Comparison of ENCODE assay signal across 12 cellular contexts in genomic region chr6:77456531-77457248, GRCh38. TPM values are rescaled to one million over a fixed set of nuclear protein-coding genes. Genes with fewer than 3 reads are reported as not detected.
A peak's percentile ranks its signal among the peaks of the same experiment; 100 is the strongest.
DNase-seq lines count a peak whose midpoint lies in the region; ATAC-seq, FAIRE-seq and TF ChIP-seq lines count a peak whose summit lies in the region.
"Had no signal": no experiment of that assay in that cellular context is flagged by ENCODE, and none has a peak within 500 bp of the region (broad histone marks: within the 10 kb centered on the region; RNA-seq: fewer than 3 reads in every experiment).

No MANE protein-coding gene starts in this region.

- no peak overlapping the region for H3K4me3 ChIP-seq in BJ (ENCODE audit: low read depth, low read length)
- H3K4me3 ChIP-seq in HepG2 (replicated peaks in 1 of 3; ENCODE audit: insufficient read depth in 1 of 3, low read depth in 2 of 3, low read length in 3 of 3): no peak overlapping the region
- no peak overlapping the region for H3K4me3 ChIP-seq in GM23338

- BruUV-seq in HepG2 (replicated peaks; lab: Mats Ljungman, UMichigan): no TSS peak

- H3K79me2 ChIP-seq in HepG2 (ENCODE audit: insufficient read depth, low read length): no peaks in the 10 kb centered on the region
- no peaks in the 10 kb centered on the region for H3K79me2 ChIP-seq in GM23338 (replicated peaks; ENCODE audit: insufficient read depth)

- H3K36me3 Mint-ChIP-seq in GM23338 (ENCODE audit: low read depth): no peaks in the 10 kb centered on the region

- no peak overlapping the region for H3K4me2 ChIP-seq in HepG2 (ENCODE audit: low read depth, low read length)
- H3K4me2 ChIP-seq in GM23338: no peak overlapping the region

- no peaks in the 10 kb centered on the region for H3K9me3 ChIP-seq in HepG2 (ENCODE audit: low read length)

- no peak for TF ChIP-seq POLR2A in HepG2 (IDR thresholded peaks at IDR 0.05; ENCODE audit: insufficient read depth in 1 of 2, low read depth in 2 of 2, low read length in 2 of 2)

- H3K9me2 ChIP-seq in GM23338 (ENCODE audit: insufficient read depth): no peaks in the 10 kb centered on the region

- H3K9me3 Mint-ChIP-seq in GM23338: no peaks in the 10 kb centered on the region

- H4K20me1 ChIP-seq in HepG2 (ENCODE audit: insufficient read depth, low read length) (no peaks in the 10 kb centered on the region), GM23338 (replicated peaks; ENCODE audit: insufficient read depth) (no peaks in the 10 kb centered on the region)

- H3K27me3 Mint-ChIP-seq in GM23338 (ENCODE audit: insufficient read depth, low read depth, poor library complexity): peaks cover 4% of the 10 kb centered on the region

- CTCF ChIA-PET in BJ (lab: Yijun Ruan, JAX) (interaction anchor here (0.8 to 2.1 kb wide), 9 partner anchors 8 to 1564 kb away, joined by 3 to 12 read pairs (median 3); no protein-coding TSS in a partner anchor), HepG2 (lab: Yijun Ruan, JAX; ENCODE audit: low intra/inter-chr PET ratio, low total read pairs) (interaction anchor here (0.8 to 1.7 kb wide), 3 partner anchors 1522 to 1525 kb away, joined by 3 to 7 read pairs (median 3); no protein-coding TSS in a partner anchor)

- H3K4me3 Mint-ChIP-seq in GM23338: no peak overlapping the region

- H3K36me3 ChIP-seq in BJ (ENCODE audit: control insufficient read depth, insufficient read depth, low read length) (no peaks in the 10 kb centered on the region), HepG2 (replicated peaks in 1 of 2; ENCODE audit: control insufficient read depth in 1 of 2, insufficient read depth in 2 of 2, low read length in 2 of 2) (no peaks in the 10 kb centered on the region), GM23338 (ENCODE audit: insufficient read depth) (no peaks in the 10 kb centered on the region)

- no peak for FAIRE-seq in HepG2 (lab: Jason Lieb, UNC)

- H3K4me1 Mint-ChIP-seq in GM23338: peaks cover 41% of the 10 kb centered on the region

- no peaks in the 10 kb centered on the region for H3F3A ChIP-seq in GM23338 (replicated peaks; ENCODE audit: low read depth)

- H3K4me1 ChIP-seq in HepG2 (ENCODE audit: insufficient read depth, low read length) (no peaks in the 10 kb centered on the region), GM23338 (ENCODE audit: insufficient read depth) (peaks cover 49% of the 10 kb centered on the region)

- POLR2A ChIA-PET in BJ (lab: Charles Lee) (interaction anchor here (0.5 kb wide), 1 partner anchor 572 kb away, joined by 4 read pairs; no protein-coding TSS in a partner anchor), HepG2 (lab: Yijun Ruan, JAX) (no interaction called here)

- H3K27ac Mint-ChIP-seq in GM23338: no peak overlapping the region

- no peak overlapping the region for H2AFZ ChIP-seq in HepG2 (ENCODE audit: low read length)
- no peak overlapping the region; the same call in 1 of the 2 replicates for H2AFZ ChIP-seq in GM23338

- H3K27me3 ChIP-seq in BJ (ENCODE audit: control insufficient read depth, insufficient read depth, low read length) (0 out of 2 replicates have a peak, but pooled peaks cover under 1% of the 10 kb centered on the region), HepG2 (ENCODE audit: control insufficient read depth in 1 of 2, insufficient read depth in 2 of 2, low read length in 2 of 2) (no peaks in the 10 kb centered on the region), GM23338 (ENCODE audit: insufficient read depth) (peaks cover 9% of the 10 kb centered on the region)

- DNase-seq in BJ (ENCODE audit: low read depth) (peak; percentile 97), NCI-H226 (peak; percentile 93), dermis microvascular lymphatic vessel endothelial cell (ENCODE audit: low read depth in 2 of 2) (peak; percentile 81 to 93), HepG2 (ENCODE audit: low spot score) (peak; percentile 12), NCI-H1105 treated with DMSO at 0.1 percent for 48 hours (lab: John Stamatoyannopoulos, UW) (no peak), NCI-H187 (lab: John Stamatoyannopoulos, UW) (no peak), GM23338 (ENCODE audit: low spot score) (no peak)
- DNase-seq: activated CD8-positive, alpha-beta memory T cell treated with anti-CD3 and anti-CD28 coated beads, Interleukin-2, amount 50 U/mL, for 4 hours; DND-41; stimulated activated naive CD8-positive, alpha-beta T cell treated with anti-CD3 and anti-CD28 coated beads, Interleukin-15, Interleukin-2, amounts not matched to agents 100 U/mL and 50 U/mL, for 24 hours had no signal

- ATAC-seq in HepG2 (no peak), HG02798 (IDR thresholded peaks at IDR 0.05; ENCODE audit: poor library complexity, unreplicated experiment) (no peak), GM23338 (no peak)
- ATAC-seq: stimulated activated naive CD8-positive, alpha-beta T cell treated with anti-CD3 and anti-CD28 coated beads, Interleukin-15, Interleukin-2, amounts not matched to agents 100 U/mL and 50 U/mL, for 24 hours had no signal

- TF ChIP-seq EP300 in HepG2 (IDR thresholded peaks at IDR 0.05; ENCODE audit: low read depth in 2 of 2, low read length in 2 of 2): no peak
- TF ChIP-seq EP300 in HepG2 (CRISPR knock-in tag; IDR thresholded peaks at IDR 0.05; ENCODE audit: borderline replicate concordance): no peak

- in situ Hi-C loops in HepG2 (cut with HindIII; ENCODE audit: extremely low pct_ligation_motif_present, low pct_unique_long_range_greater_than_20kb): loop anchor here (5.0 kb wide), 1 partner anchor 1524 kb away; no protein-coding TSS in a partner anchor

- H3K27ac ChIP-seq in HepG2 (ENCODE audit: extremely low read length, insufficient read depth, low read length): no peak overlapping the region
- no peak overlapping the region for H3K27ac ChIP-seq in GM23338 (ENCODE audit: low read depth)
- H3K27ac ChIP-seq: HL-60 had no signal

- no peak for TF ChIP-seq RAD21 in HepG2 (CRISPR knock-in tag; IDR thresholded peaks at IDR 0.05)

- 13% methylated on average over 5 of the region's 5 CpGs for WGBS in HepG2 (ENCODE audit: low lambda C conversion rate)

- no peak overlapping the region for H3K9ac ChIP-seq in HepG2 (ENCODE audit: insufficient read depth, low read depth, low read length)

- TF ChIP-seq CTCF in BJ (IDR thresholded peaks at IDR 0.05; ENCODE audit: insufficient read depth, low read depth, low read length) (no peak), HepG2 (CRISPR knock-in tag; IDR thresholded peaks at IDR 0.05) (no peak), GM23338 (conservative IDR thresholded peaks at IDR 0.05; ENCODE audit: low read depth in 2 of 2) (no peak)

- intact Hi-C loops in HepG2 (cut with micrococcal nuclease; ENCODE audit: unreplicated experiment): loop anchor here (1.0 to 10.0 kb wide), 3 partner anchors 284 to 1562 kb away; no protein-coding TSS in a partner anchor

TF ChIP-seq in HepG2, 621 proteins besides CTCF, POLR2A, EP300 and RAD21 (continues in another document):
- TF ChIP-seq ZFAT (CRISPR knock-in tag; conservative IDR thresholded peaks at IDR 0.05) (no peak), RXRA (CRISPR knock-in tag; IDR thresholded peaks at IDR 0.05) (no peak), SRF (IDR thresholded peaks at IDR 0.05; ENCODE audit: low read depth, low read length) (no peak)

TF ChIP-seq in GM23338, 12 proteins besides CTCF, POLR2A, EP300 and RAD21:
- no peak for TF ChIP-seq POLR2AphosphoS5 (IDR thresholded peaks at IDR 0.05; ENCODE audit: low read depth)
- TF ChIP-seq ZNF114 (CRISPR knock-in tag; IDR thresholded peaks at IDR 0.05): no peak
- no peak for TF ChIP-seq STAT1 (IDR thresholded peaks at IDR 0.05; ENCODE audit: unreplicated experiment)
- no peak for TF ChIP-seq NANOG (IDR thresholded peaks at IDR 0.05; ENCODE audit: borderline replicate concordance)
- no peak for TF ChIP-seq JUNB (IDR thresholded peaks at IDR 0.05; ENCODE audit: unreplicated experiment)
- TF ChIP-seq ETS1 (IDR thresholded peaks at IDR 0.05): no peak
- TF ChIP-seq EZH2 (IDR thresholded peaks at IDR 0.05; ENCODE audit: low read depth, unreplicated experiment): no peak
TF ChIP-seq in GM23338: peak in this region for 0.

RNA-seq across cellular contexts. Expression of gene HTR1B, which starts 6.6 kb away (rescaled TPM):
- polyA plus RNA-seq in BJ (2011; rRNA removed) (1.4 and 3.1 TPM in 2 replicates), HepG2 (2011; rRNA removed) (not detected in 2 replicates), GM23338 (2016; fragmentation: Nextera tagmentation; extraction: Ambion mirVana) (0.10 and 0.19 TPM in 2 replicates)
- polyA minus RNA-seq in BJ (2011; rRNA and poly(A)+ RNA removed): 2.2 and 2.7 TPM in 2 replicates
- total RNA-seq in dermis microvascular lymphatic vessel endothelial cell (2.1 and 3.5 TPM in 2 replicates), HepG2 (2016; rRNA removed; fragmentation: Illumina TruSeq; extraction: Trizol) (not detected in 2 replicates)
- total RNA-seq in HepG2 (2016; cell fraction: cytosol; rRNA removed; fragmentation: Illumina TruSeq; extraction: Trizol; ENCODE audit: low read depth): not detected in 2 replicates
- total RNA-seq in HepG2 (2016; cell fraction: insoluble cytoplasmic fraction; rRNA removed; fragmentation: Illumina TruSeq; extraction: Trizol): not detected in 2 replicates
- total RNA-seq in HepG2 (2016; cell fraction: membrane; rRNA removed; fragmentation: Illumina TruSeq; extraction: Trizol): not detected in 2 replicates
- total RNA-seq in HepG2 (2016; cell fraction: nucleus; rRNA removed; fragmentation: Illumina TruSeq; extraction: Trizol): not detected in 2 replicates
- not detected in 2 replicates for polyA plus RNA-seq in HepG2 (2011; cell fraction: cytosol; rRNA removed)
- not detected in 2 replicates for polyA plus RNA-seq in HepG2 (2011; cell fraction: nucleus; rRNA removed)
- not detected in 2 replicates for polyA plus RNA-seq in HepG2 (2012)
- polyA plus RNA-seq in HepG2 (2016; cell fraction: cytosol; fragmentation: Illumina TruSeq; extraction: Trizol; ENCODE audit: low read depth): not detected in 2 replicates
- not detected in 2 replicates for polyA plus RNA-seq in HepG2 (2016; cell fraction: insoluble cytoplasmic fraction; fragmentation: Illumina TruSeq; extraction: Trizol; ENCODE audit: low read depth)
- polyA plus RNA-seq in HepG2 (2016; cell fraction: membrane; fragmentation: Illumina TruSeq; extraction: Trizol; ENCODE audit: low read depth): not detected in 2 replicates
- not detected in 2 replicates for polyA plus RNA-seq in HepG2 (2016; cell fraction: nucleus; fragmentation: Illumina TruSeq; extraction: Trizol; ENCODE audit: insufficient read depth, low read depth)
- 0.19 TPM in 1 of 2 replicates, not detected in the other for polyA minus RNA-seq in HepG2 (2011; rRNA and poly(A)+ RNA removed; ENCODE audit: low replicate concordance)
- not detected in 2 replicates for polyA minus RNA-seq in HepG2 (2011; cell fraction: cytosol; rRNA and poly(A)+ RNA removed)
- not detected in 2 replicates for polyA minus RNA-seq in HepG2 (2011; cell fraction: nucleus; rRNA and poly(A)+ RNA removed)
- 0.21 and 0.58 TPM in 2 replicates for total RNA-seq in GM23338 (2014; rRNA removed; shearing (Covaris generic))

Comparison
In these comparisons a context has a peak if more than half of its experiments do, and no peak if none do; other contexts are left out.
1. DNase-seq: peak in BJ (single experiment), NCI-H226 (single experiment), dermis microvascular lymphatic vessel endothelial cell (2 of 2) and HepG2 (single experiment); none in NCI-H1105 treated with DMSO at 0.1 percent for 48 hours (single experiment), NCI-H187 (0 of 2) and GM23338 (single experiment).